In the genomic region with DNA sequence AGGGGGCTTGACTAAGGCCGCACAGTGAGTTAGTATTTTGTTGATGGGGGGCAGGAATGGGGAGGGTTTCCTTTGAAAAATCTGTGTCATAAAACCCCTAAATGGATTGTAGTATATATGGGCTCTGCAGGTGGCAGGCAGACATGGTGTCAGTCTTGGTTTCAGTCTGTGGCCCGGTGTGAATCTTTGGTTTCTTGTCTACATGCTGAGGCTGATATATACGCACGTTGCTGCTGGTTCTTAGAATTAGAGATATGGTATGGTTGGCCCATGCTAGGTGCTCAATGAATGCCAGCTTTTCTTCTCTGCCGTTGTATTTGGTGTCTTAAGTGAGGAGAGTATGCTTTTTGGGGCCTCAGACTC, we compare ENCODE assay signal across 30 cellular contexts.
DNase-seq lines count a peak whose midpoint lies in the region; ATAC-seq and TF ChIP-seq lines count a peak whose summit lies in the region.
"Had no signal": no experiment of that assay in that cellular context is flagged by ENCODE, and none has a peak within 500 bp of the region (broad histone marks: within the 10 kb centered on the region; RNA-seq: fewer than 3 reads in every experiment).

No MANE protein-coding gene starts in this region.

- H3K4me1 Mint-ChIP-seq in GM23338 (peaks cover 56% of the 10 kb centered on the region), endodermal cell (peaks cover 36% of the 10 kb centered on the region)

- WGBS in endodermal cell (ENCODE audit: insufficient coverage in 1 of 2, insufficient read length in 1 of 2), 2 experiments = 90% methylated on average over 3 to 5 of the region's 5 CpGs

- H3K4me3 Mint-ChIP-seq in GM23338 = no peak overlapping the region
- no peak overlapping the region for H3K4me3 Mint-ChIP-seq in endodermal cell
- H3K4me3 Mint-ChIP-seq: activated naive CD8-positive, alpha-beta T cell treated with anti-CD3 and anti-CD28 coated beads, Interleukin-2, amount 50 U/mL, for 24 hours; effector memory CD8-positive, alpha-beta T cell; naive thymus-derived CD8-positive, alpha-beta T cell; T-helper 2 cell treated with Interferon-gamma antibody and Interleukin-4, amounts not matched to agents 5 μg/mL and 100 μg/mL, for 36 hours had no signal

- no peak for ATAC-seq in GM23338
- ATAC-seq: activated naive CD8-positive, alpha-beta T cell treated with anti-CD3 and anti-CD28 coated beads, Interleukin-2, amount 50 U/mL, for 24 hours; effector memory CD8-positive, alpha-beta T cell; esophagus mucosa; foreskin keratinocyte; naive thymus-derived CD8-positive, alpha-beta T cell; PC-3 had no signal

- H3K36me3 Mint-ChIP-seq in GM23338 (ENCODE audit: low read depth) (no peaks in the 10 kb centered on the region; the same call in 2 of the 3 replicates), endodermal cell (ENCODE audit: low read depth) (peaks cover 4% of the 10 kb centered on the region)
- H3K36me3 Mint-ChIP-seq: naive thymus-derived CD8-positive, alpha-beta T cell had no signal

- H3K27me3 ChIP-seq in GM23338 (ENCODE audit: insufficient read depth) (no peaks in the 10 kb centered on the region), NT2/D1 (ENCODE audit: insufficient read depth, insufficient read length) (no peaks in the 10 kb centered on the region), endodermal cell (ENCODE audit: control insufficient read depth, insufficient read depth, low read length, poor library complexity, severe bottlenecking) (no peaks in the 10 kb centered on the region), osteoblast (ENCODE audit: insufficient read depth, low read length) (peaks cover 7% of the 10 kb centered on the region)
- H3K27me3 ChIP-seq: foreskin keratinocyte, pancreas, stomach, transverse colon had no signal

- H3K36me3 ChIP-seq in GM23338 (ENCODE audit: insufficient read depth) (no peaks in the 10 kb centered on the region), NT2/D1 (ENCODE audit: insufficient read depth, insufficient read length, low read length) (peaks cover 9% of the 10 kb centered on the region), endodermal cell (ENCODE audit: control insufficient read depth, insufficient read depth, low read length) (no peaks in the 10 kb centered on the region), osteoblast (ENCODE audit: insufficient read depth, low read length) (no peaks in the 10 kb centered on the region)
- H3K36me3 ChIP-seq: BLaER1 treated with 17β-estradiol and CSF1 and Interleukin-3, amounts not matched to agents 10 nM and 100 nM; pancreas; stomach; transverse colon had no signal

- DNase-seq in GM23338 (ENCODE audit: low spot score) (no peak), NT2/D1 (ENCODE audit: low read depth, low spot score) (no peak), endodermal cell (no peak), osteoblast (ENCODE audit: insufficient read length, low spot score, missing footprints) (peak; percentile 62), NCI-H1417 (lab: John Stamatoyannopoulos, UW) (no peak), NCI-H187 treated with DMSO at 0.1 percent for 48 hours (lab: John Stamatoyannopoulos, UW) (no peak), D341Med (ENCODE audit: low spot score) (no peak)
- no peak for DNase-seq in activated CD4-positive, CD25-positive, alpha-beta regulatory T cell (lab: John Stamatoyannopoulos, UW)
- DNase-seq: activated CD4-positive, alpha-beta T cell treated with anti-CD3 and anti-CD28 coated beads for 48 hours; activated gamma-delta T cell treated with Interleukin-2 at 50 U/mL for 16 hours; activated naive CD8-positive, alpha-beta T cell treated with anti-CD3 and anti-CD28 coated beads, Interleukin-2, amount 50 U/mL, for 24 hours; activated T-cell treated with anti-CD3 and anti-CD28 coated beads, Interleukin-2, amount 50 U/mL, for 1 hour; DMS53; effector memory CD8-positive, alpha-beta T cell; foreskin keratinocyte; left cardiac atrium; MM.1S; naive thymus-derived CD8-positive, alpha-beta T cell; NCI-H1417 treated with DMSO at 0.1 percent for 48 hours; NCI-H2107; pancreas; PC-3; stimulated activated CD4-positive, alpha-beta T cell treated with anti-CD3 and anti-CD28 coated beads, Interleukin-1b, Interleukin-23, amount 100 ng/mL, for 48 hours; stomach; transverse colon had no signal

- H3K79me2 ChIP-seq in GM23338 (replicated peaks; ENCODE audit: insufficient read depth) = no peaks in the 10 kb centered on the region; the same call in 1 of the 2 replicates
- H3K79me2 ChIP-seq in osteoblast (ENCODE audit: insufficient read depth, low read length) = no peaks in the 10 kb centered on the region

- peak overlapping the region; percentile 94 for H3K27ac ChIP-seq in GM23338 (ENCODE audit: low read depth)
- H3K27ac ChIP-seq in endodermal cell (ENCODE audit: low read depth, low read length) = no peak overlapping the region
- H3K27ac ChIP-seq in osteoblast (ENCODE audit: low read depth, low read length) = no peak overlapping the region
- H3K27ac ChIP-seq: BLaER1 treated with 17β-estradiol and CSF1 and Interleukin-3, amounts not matched to agents 10 nM and 100 nM; foreskin keratinocyte; KMS-11; stomach; transverse colon had no signal

- H3K9me3 Mint-ChIP-seq in GM23338 (no peaks in the 10 kb centered on the region; the same call in 2 of the 3 replicates), endodermal cell (no peaks in the 10 kb centered on the region)
- H3K9me3 Mint-ChIP-seq: activated naive CD8-positive, alpha-beta T cell treated with anti-CD3 and anti-CD28 coated beads, Interleukin-2, amount 50 U/mL, for 24 hours; effector memory CD8-positive, alpha-beta T cell; naive thymus-derived CD8-positive, alpha-beta T cell; T-helper 2 cell treated with Interferon-gamma antibody and Interleukin-4, amounts not matched to agents 5 μg/mL and 100 μg/mL, for 36 hours had no signal

- H3K27ac Mint-ChIP-seq in GM23338 = peak overlapping the region; percentile 25
- peak overlapping the region; percentile 65 for H3K27ac Mint-ChIP-seq in endodermal cell
- H3K27ac Mint-ChIP-seq: activated naive CD8-positive, alpha-beta T cell treated with anti-CD3 and anti-CD28 coated beads, Interleukin-2, amount 50 U/mL, for 24 hours; effector memory CD8-positive, alpha-beta T cell; naive thymus-derived CD8-positive, alpha-beta T cell; T-helper 2 cell treated with Interferon-gamma antibody and Interleukin-4, amounts not matched to agents 5 μg/mL and 100 μg/mL, for 36 hours had no signal

- peaks cover 46% of the 10 kb centered on the region for H3K4me1 ChIP-seq in GM23338 (ENCODE audit: insufficient read depth)
- H3K4me1 ChIP-seq in NT2/D1 (ENCODE audit: insufficient read depth, insufficient read length) = peaks cover 28% of the 10 kb centered on the region
- H3K4me1 ChIP-seq in endodermal cell (ENCODE audit: control insufficient read depth, insufficient read depth, low read length) = peaks cover 8% of the 10 kb centered on the region
- H3K4me1 ChIP-seq in osteoblast (ENCODE audit: insufficient read depth, low read length) = peaks cover 22% of the 10 kb centered on the region
- H3K4me1 ChIP-seq: foreskin keratinocyte had no signal

- peak overlapping the region; percentile 4 for H3K9ac ChIP-seq in NT2/D1 (ENCODE audit: insufficient read length, low read depth)
- H3K9ac ChIP-seq in endodermal cell (ENCODE audit: extremely low read depth, low read length, poor library complexity, severe bottlenecking) = no peak overlapping the region
- H3K9ac ChIP-seq: BLaER1 treated with 17β-estradiol and CSF1 and Interleukin-3, amounts not matched to agents 10 nM and 100 nM; KMS-11 had no signal

- H3K4me3 ChIP-seq in GM23338 (0 out of 2 replicates have a peak overlapping the region, but pooled peaks have one; percentile 23), NT2/D1 (ENCODE audit: insufficient read length, low read depth) (no peak overlapping the region), endodermal cell (ENCODE audit: low read length) (no peak overlapping the region), osteoblast (ENCODE audit: insufficient read depth, low read length) (no peak overlapping the region)
- H3K4me3 ChIP-seq: BLaER1 treated with 17β-estradiol and CSF1 and Interleukin-3, amounts not matched to agents 10 nM and 100 nM; pancreas; smooth muscle cell; stomach; transverse colon had no signal

- H3K27me3 Mint-ChIP-seq in GM23338 (ENCODE audit: insufficient read depth, low read depth, poor library complexity) = peaks cover 11% of the 10 kb centered on the region
- no peaks in the 10 kb centered on the region for H3K27me3 Mint-ChIP-seq in endodermal cell (ENCODE audit: insufficient read depth)

- H3K9me3 ChIP-seq in NT2/D1 (ENCODE audit: insufficient read depth, low read length) (no peaks in the 10 kb centered on the region), endodermal cell (ENCODE audit: control insufficient read depth, low read length) (no peaks in the 10 kb centered on the region), osteoblast (ENCODE audit: low read depth, low read length) (no peaks in the 10 kb centered on the region)
- H3K9me3 ChIP-seq: BLaER1 treated with 17β-estradiol and CSF1 and Interleukin-3, amounts not matched to agents 10 nM and 100 nM; pancreas; stomach; transverse colon had no signal

- peaks cover 4% of the 10 kb centered on the region; the same call in 1 of the 2 replicates for H4K20me1 ChIP-seq in GM23338 (replicated peaks; ENCODE audit: insufficient read depth)
- peaks cover 22% of the 10 kb centered on the region for H4K20me1 ChIP-seq in osteoblast (ENCODE audit: insufficient read depth, low read length)

- H3F3A ChIP-seq in GM23338 (replicated peaks; ENCODE audit: low read depth) = no peaks in the 10 kb centered on the region

- H2AFZ ChIP-seq in GM23338 = no peak overlapping the region
- no peak overlapping the region for H2AFZ ChIP-seq in osteoblast (ENCODE audit: low read length)

- TF ChIP-seq CTCF in GM23338 (conservative IDR thresholded peaks at IDR 0.05; ENCODE audit: low read depth in 2 of 2) (no peak), endodermal cell (conservative IDR thresholded peaks at IDR 0.05) (no peak), osteoblast (IDR thresholded peaks at IDR 0.05; ENCODE audit: extremely low read depth, low read depth, low read length) (no peak)

- peak overlapping the region; percentile 61 for H3K4me2 ChIP-seq in GM23338
- no peak overlapping the region for H3K4me2 ChIP-seq in osteoblast (ENCODE audit: insufficient read depth, low read length)
- H3K4me2 ChIP-seq: KMS-11 had no signal

- no peaks in the 10 kb centered on the region for H3K9me2 ChIP-seq in GM23338 (ENCODE audit: insufficient read depth)

TF ChIP-seq in GM23338, 12 proteins besides CTCF, POLR2A, EP300 and RAD21 (continues in another document):
- TF ChIP-seq EZH2phosphoT487 (IDR thresholded peaks at IDR 0.05; ENCODE audit: unreplicated experiment) (no peak), STAT1 (IDR thresholded peaks at IDR 0.05; ENCODE audit: unreplicated experiment) (no peak), CREB1 (CRISPR knock-in tag; IDR thresholded peaks at IDR 0.05; ENCODE audit: low read depth) (no peak), ETS1 (IDR thresholded peaks at IDR 0.05) (no peak)
